ENCODE assay signal across 1 cellular context in the genomic region with DNA sequence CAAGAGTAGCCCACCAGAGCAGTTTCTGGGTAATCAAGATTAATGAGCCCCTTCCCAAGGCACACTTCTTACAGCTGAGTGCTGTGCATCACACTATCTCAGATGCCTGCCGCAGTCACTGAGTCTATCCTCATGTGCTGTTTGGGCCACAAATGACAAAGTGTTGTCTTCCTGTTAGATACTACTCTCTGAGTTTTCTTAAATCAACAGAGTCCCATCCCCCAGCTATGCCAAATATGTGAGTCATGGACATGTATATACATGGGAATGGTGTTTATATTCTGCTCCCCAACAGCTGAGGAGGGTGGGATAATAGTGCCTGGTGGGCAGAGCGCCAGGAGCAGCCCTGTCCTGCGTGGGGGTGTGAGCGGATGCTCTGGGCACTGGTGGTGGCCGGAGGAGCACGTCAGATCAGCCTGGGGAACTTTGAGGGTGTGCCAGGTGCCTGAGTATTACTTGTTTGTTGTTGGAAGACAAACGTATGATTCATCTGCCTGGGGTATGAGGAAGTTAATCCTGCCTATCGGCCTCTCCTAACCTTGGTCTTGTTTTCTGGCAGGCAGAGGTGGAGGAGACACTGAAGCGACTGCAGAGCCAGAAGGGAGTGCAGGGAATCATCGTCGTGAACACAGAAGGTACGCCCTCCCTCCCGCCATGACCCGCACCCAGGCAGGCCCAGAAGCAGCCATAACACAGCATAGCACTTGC.
TF ChIP-seq lines count a peak whose summit lies in the region.

No MANE protein-coding gene starts in this region.

TF ChIP-seq in HepG2, 621 proteins besides CTCF, POLR2A, EP300 and RAD21 (continued from another document and continues in another):
- TF ChIP-seq, protein P1, sequence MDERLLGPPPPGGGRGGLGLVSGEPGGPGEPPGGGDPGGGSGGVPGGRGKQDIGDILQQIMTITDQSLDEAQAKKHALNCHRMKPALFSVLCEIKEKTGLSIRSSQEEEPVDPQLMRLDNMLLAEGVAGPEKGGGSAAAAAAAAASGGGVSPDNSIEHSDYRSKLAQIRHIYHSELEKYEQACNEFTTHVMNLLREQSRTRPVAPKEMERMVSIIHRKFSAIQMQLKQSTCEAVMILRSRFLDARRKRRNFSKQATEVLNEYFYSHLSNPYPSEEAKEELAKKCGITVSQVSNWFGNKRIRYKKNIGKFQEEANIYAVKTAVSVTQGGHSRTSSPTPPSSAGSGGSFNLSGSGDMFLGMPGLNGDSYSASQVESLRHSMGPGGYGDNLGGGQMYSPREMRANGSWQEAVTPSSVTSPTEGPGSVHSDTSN (CRISPR knock-in tag; IDR thresholded peaks at IDR 0.05) = 0 out of 2 replicates have a peak, but pooled peaks have one; percentile 18
- TF ChIP-seq ZFP36L2 (CRISPR knock-in tag; IDR thresholded peaks at IDR 0.05) (no peak; the same call in 1 of the 2 replicates), ZMYM2 (CRISPR knock-in tag; IDR thresholded peaks at IDR 0.05) (no peak; the same call in 1 of the 2 replicates), SP1 (IDR thresholded peaks at IDR 0.05) (no peak), SP1 (CRISPR knock-in tag; IDR thresholded peaks at IDR 0.05) (no peak; the same call in 1 of the 2 replicates), ZC3H13 (CRISPR knock-in tag; IDR thresholded peaks at IDR 0.05) (peak; percentile 81; the same call in 1 of the 2 replicates), ZFAT (CRISPR knock-in tag; conservative IDR thresholded peaks at IDR 0.05) (no peak), GTF3A (CRISPR knock-in tag; conservative IDR thresholded peaks at IDR 0.05) (peak; percentile 81; the same call in 1 of the 2 replicates), ATAD3A (CRISPR knock-in tag; IDR thresholded peaks at IDR 0.05) (no peak), KLF11 (CRISPR knock-in tag; IDR thresholded peaks at IDR 0.05) (peak; percentile 61; the same call in 1 of the 2 replicates), NFYC (CRISPR knock-in tag; IDR thresholded peaks at IDR 0.05) (peak; percentile 43), ZKSCAN5 (CRISPR knock-in tag; IDR thresholded peaks at IDR 0.05) (0 out of 2 replicates have a peak, but pooled peaks have one; percentile 27), ZNF747 (CRISPR knock-in tag; IDR thresholded peaks at IDR 0.05; ENCODE audit: borderline replicate concordance) (no peak), ZZZ3 (CRISPR knock-in tag; IDR thresholded peaks at IDR 0.05; ENCODE audit: borderline replicate concordance) (0 out of 2 replicates have a peak, but pooled peaks have one; percentile 25), HOXD1 (CRISPR knock-in tag; IDR thresholded peaks at IDR 0.05) (peak; percentile 81; the same call in 1 of the 2 replicates), SIX4 (CRISPR knock-in tag; IDR thresholded peaks at IDR 0.05) (no peak), ESRRA (CRISPR knock-in tag; IDR thresholded peaks at IDR 0.05; ENCODE audit: low read depth) (peak; percentile 43; the same call in 1 of the 2 replicates), ZNF577 (CRISPR knock-in tag; IDR thresholded peaks at IDR 0.05; ENCODE audit: borderline replicate concordance, low read depth) (no peak), MIER3 (CRISPR knock-in tag; IDR thresholded peaks at IDR 0.05; ENCODE audit: borderline replicate concordance) (peak; percentile 94; the same call in 1 of the 2 replicates), ZFP82 (CRISPR knock-in tag; IDR thresholded peaks at IDR 0.05; ENCODE audit: borderline replicate concordance) (no peak)
- TF ChIP-seq, protein P2, sequence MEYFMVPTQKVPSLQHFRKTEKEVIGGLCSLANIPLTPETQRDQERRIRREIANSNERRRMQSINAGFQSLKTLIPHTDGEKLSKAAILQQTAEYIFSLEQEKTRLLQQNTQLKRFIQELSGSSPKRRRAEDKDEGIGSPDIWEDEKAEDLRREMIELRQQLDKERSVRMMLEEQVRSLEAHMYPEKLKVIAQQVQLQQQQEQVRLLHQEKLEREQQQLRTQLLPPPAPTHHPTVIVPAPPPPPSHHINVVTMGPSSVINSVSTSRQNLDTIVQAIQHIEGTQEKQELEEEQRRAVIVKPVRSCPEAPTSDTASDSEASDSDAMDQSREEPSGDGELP (IDR thresholded peaks at IDR 0.05; ENCODE audit: borderline replicate concordance, low read depth) = peak; percentile 98
- TF ChIP-seq, protein P3, sequence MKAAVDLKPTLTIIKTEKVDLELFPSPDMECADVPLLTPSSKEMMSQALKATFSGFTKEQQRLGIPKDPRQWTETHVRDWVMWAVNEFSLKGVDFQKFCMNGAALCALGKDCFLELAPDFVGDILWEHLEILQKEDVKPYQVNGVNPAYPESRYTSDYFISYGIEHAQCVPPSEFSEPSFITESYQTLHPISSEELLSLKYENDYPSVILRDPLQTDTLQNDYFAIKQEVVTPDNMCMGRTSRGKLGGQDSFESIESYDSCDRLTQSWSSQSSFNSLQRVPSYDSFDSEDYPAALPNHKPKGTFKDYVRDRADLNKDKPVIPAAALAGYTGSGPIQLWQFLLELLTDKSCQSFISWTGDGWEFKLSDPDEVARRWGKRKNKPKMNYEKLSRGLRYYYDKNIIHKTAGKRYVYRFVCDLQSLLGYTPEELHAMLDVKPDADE (CRISPR knock-in tag; IDR thresholded peaks at IDR 0.05) = no peak
- TF ChIP-seq, protein P4, sequence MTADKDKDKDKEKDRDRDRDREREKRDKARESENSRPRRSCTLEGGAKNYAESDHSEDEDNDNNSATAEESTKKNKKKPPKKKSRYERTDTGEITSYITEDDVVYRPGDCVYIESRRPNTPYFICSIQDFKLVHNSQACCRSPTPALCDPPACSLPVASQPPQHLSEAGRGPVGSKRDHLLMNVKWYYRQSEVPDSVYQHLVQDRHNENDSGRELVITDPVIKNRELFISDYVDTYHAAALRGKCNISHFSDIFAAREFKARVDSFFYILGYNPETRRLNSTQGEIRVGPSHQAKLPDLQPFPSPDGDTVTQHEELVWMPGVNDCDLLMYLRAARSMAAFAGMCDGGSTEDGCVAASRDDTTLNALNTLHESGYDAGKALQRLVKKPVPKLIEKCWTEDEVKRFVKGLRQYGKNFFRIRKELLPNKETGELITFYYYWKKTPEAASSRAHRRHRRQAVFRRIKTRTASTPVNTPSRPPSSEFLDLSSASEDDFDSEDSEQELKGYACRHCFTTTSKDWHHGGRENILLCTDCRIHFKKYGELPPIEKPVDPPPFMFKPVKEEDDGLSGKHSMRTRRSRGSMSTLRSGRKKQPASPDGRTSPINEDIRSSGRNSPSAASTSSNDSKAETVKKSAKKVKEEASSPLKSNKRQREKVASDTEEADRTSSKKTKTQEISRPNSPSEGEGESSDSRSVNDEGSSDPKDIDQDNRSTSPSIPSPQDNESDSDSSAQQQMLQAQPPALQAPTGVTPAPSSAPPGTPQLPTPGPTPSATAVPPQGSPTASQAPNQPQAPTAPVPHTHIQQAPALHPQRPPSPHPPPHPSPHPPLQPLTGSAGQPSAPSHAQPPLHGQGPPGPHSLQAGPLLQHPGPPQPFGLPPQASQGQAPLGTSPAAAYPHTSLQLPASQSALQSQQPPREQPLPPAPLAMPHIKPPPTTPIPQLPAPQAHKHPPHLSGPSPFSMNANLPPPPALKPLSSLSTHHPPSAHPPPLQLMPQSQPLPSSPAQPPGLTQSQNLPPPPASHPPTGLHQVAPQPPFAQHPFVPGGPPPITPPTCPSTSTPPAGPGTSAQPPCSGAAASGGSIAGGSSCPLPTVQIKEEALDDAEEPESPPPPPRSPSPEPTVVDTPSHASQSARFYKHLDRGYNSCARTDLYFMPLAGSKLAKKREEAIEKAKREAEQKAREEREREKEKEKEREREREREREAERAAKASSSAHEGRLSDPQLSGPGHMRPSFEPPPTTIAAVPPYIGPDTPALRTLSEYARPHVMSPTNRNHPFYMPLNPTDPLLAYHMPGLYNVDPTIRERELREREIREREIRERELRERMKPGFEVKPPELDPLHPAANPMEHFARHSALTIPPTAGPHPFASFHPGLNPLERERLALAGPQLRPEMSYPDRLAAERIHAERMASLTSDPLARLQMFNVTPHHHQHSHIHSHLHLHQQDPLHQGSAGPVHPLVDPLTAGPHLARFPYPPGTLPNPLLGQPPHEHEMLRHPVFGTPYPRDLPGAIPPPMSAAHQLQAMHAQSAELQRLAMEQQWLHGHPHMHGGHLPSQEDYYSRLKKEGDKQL (CRISPR knock-in tag; IDR thresholded peaks at IDR 0.05; ENCODE audit: low read depth) = 0 out of 2 replicates have a peak, but pooled peaks have one; percentile 56
- TF ChIP-seq, protein P5, sequence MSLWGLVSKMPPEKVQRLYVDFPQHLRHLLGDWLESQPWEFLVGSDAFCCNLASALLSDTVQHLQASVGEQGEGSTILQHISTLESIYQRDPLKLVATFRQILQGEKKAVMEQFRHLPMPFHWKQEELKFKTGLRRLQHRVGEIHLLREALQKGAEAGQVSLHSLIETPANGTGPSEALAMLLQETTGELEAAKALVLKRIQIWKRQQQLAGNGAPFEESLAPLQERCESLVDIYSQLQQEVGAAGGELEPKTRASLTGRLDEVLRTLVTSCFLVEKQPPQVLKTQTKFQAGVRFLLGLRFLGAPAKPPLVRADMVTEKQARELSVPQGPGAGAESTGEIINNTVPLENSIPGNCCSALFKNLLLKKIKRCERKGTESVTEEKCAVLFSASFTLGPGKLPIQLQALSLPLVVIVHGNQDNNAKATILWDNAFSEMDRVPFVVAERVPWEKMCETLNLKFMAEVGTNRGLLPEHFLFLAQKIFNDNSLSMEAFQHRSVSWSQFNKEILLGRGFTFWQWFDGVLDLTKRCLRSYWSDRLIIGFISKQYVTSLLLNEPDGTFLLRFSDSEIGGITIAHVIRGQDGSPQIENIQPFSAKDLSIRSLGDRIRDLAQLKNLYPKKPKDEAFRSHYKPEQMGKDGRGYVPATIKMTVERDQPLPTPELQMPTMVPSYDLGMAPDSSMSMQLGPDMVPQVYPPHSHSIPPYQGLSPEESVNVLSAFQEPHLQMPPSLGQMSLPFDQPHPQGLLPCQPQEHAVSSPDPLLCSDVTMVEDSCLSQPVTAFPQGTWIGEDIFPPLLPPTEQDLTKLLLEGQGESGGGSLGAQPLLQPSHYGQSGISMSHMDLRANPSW (CRISPR knock-in tag; IDR thresholded peaks at IDR 0.05; ENCODE audit: borderline replicate concordance) = peak; percentile 96; the same call in 1 of the 2 replicates
- TF ChIP-seq, protein P6, sequence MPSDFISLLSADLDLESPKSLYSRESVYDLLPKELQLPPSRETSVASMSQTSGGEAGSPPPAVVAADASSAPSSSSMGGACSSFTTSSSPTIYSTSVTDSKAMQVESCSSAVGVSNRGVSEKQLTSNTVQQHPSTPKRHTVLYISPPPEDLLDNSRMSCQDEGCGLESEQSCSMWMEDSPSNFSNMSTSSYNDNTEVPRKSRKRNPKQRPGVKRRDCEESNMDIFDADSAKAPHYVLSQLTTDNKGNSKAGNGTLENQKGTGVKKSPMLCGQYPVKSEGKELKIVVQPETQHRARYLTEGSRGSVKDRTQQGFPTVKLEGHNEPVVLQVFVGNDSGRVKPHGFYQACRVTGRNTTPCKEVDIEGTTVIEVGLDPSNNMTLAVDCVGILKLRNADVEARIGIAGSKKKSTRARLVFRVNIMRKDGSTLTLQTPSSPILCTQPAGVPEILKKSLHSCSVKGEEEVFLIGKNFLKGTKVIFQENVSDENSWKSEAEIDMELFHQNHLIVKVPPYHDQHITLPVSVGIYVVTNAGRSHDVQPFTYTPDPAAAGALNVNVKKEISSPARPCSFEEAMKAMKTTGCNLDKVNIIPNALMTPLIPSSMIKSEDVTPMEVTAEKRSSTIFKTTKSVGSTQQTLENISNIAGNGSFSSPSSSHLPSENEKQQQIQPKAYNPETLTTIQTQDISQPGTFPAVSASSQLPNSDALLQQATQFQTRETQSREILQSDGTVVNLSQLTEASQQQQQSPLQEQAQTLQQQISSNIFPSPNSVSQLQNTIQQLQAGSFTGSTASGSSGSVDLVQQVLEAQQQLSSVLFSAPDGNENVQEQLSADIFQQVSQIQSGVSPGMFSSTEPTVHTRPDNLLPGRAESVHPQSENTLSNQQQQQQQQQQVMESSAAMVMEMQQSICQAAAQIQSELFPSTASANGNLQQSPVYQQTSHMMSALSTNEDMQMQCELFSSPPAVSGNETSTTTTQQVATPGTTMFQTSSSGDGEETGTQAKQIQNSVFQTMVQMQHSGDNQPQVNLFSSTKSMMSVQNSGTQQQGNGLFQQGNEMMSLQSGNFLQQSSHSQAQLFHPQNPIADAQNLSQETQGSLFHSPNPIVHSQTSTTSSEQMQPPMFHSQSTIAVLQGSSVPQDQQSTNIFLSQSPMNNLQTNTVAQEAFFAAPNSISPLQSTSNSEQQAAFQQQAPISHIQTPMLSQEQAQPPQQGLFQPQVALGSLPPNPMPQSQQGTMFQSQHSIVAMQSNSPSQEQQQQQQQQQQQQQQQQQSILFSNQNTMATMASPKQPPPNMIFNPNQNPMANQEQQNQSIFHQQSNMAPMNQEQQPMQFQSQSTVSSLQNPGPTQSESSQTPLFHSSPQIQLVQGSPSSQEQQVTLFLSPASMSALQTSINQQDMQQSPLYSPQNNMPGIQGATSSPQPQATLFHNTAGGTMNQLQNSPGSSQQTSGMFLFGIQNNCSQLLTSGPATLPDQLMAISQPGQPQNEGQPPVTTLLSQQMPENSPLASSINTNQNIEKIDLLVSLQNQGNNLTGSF (CRISPR knock-in tag; IDR thresholded peaks at IDR 0.05) = no peak
- TF ChIP-seq, protein P7, sequence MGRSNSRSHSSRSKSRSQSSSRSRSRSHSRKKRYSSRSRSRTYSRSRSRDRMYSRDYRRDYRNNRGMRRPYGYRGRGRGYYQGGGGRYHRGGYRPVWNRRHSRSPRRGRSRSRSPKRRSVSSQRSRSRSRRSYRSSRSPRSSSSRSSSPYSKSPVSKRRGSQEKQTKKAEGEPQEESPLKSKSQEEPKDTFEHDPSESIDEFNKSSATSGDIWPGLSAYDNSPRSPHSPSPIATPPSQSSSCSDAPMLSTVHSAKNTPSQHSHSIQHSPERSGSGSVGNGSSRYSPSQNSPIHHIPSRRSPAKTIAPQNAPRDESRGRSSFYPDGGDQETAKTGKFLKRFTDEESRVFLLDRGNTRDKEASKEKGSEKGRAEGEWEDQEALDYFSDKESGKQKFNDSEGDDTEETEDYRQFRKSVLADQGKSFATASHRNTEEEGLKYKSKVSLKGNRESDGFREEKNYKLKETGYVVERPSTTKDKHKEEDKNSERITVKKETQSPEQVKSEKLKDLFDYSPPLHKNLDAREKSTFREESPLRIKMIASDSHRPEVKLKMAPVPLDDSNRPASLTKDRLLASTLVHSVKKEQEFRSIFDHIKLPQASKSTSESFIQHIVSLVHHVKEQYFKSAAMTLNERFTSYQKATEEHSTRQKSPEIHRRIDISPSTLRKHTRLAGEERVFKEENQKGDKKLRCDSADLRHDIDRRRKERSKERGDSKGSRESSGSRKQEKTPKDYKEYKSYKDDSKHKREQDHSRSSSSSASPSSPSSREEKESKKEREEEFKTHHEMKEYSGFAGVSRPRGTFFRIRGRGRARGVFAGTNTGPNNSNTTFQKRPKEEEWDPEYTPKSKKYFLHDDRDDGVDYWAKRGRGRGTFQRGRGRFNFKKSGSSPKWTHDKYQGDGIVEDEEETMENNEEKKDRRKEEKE (IDR thresholded peaks at IDR 0.05) = no peak
- TF ChIP-seq, protein P8, sequence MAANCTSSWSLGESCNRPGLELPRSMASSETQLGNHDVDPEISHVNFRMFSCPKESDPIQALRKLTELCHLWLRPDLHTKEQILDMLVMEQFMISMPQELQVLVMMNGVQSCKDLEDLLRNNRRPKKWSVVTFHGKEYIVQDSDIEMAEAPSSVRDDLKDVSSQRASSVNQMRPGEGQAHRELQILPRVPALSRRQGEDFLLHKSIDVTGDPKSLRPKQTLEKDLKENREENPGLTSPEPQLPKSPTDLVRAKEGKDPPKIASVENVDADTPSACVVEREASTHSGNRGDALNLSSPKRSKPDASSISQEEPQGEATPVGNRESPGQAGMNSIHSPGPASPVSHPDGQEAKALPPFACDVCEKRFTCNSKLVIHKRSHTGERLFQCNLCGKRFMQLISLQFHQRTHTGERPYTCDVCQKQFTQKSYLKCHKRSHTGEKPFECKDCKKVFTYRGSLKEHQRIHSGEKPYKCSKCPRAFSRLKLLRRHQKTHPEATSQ (CRISPR knock-in tag; IDR thresholded peaks at IDR 0.05; ENCODE audit: borderline replicate concordance) = no peak
